8 cellular contexts compared by ENCODE assay signal in genomic region chr2:96549967-96550786, GRCh38. TPM values are rescaled to one million over a fixed set of nuclear protein-coding genes. Genes with fewer than 3 reads are reported as not detected.
A peak's percentile ranks its signal among the peaks of the same experiment; 100 is the strongest.
DNase-seq lines count a peak whose midpoint lies in the region; ATAC-seq and TF ChIP-seq lines count a peak whose summit lies in the region.
"Had no signal": no experiment of that assay in that cellular context is flagged by ENCODE, and none has a peak within 500 bp of the region (broad histone marks: within the 10 kb centered on the region; RNA-seq: fewer than 3 reads in every experiment).

No MANE protein-coding gene starts in this region.

- H3K4me1 ChIP-seq in GM23338 (ENCODE audit: insufficient read depth) (peaks cover 11% of the 10 kb centered on the region), smooth muscle cell (ENCODE audit: low read depth) (no peaks in the 10 kb centered on the region)

- no peak overlapping the region for H3K9ac ChIP-seq in smooth muscle cell (ENCODE audit: low read depth)

- TF ChIP-seq CTCF in GM23338 (conservative IDR thresholded peaks at IDR 0.05; ENCODE audit: low read depth in 2 of 2): peak; percentile 72 to 90
- peak; percentile 88 for TF ChIP-seq CTCF in glutamatergic neuron (IDR thresholded peaks at IDR 0.05; ENCODE audit: partially characterized antibody, unreplicated experiment)
- TF ChIP-seq CTCF in smooth muscle cell (IDR thresholded peaks at IDR 0.05; ENCODE audit: borderline replicate concordance, insufficient read depth, poor library complexity, severe bottlenecking): peak; percentile 53
- TF ChIP-seq CTCF in omental fat pad (IDR thresholded peaks at IDR 0.05): no peak

- ATAC-seq in GM23338 (peak; percentile 60), omental fat pad (ENCODE audit: low FRiP score) (no peak), GM21825 (IDR thresholded peaks at IDR 0.05; ENCODE audit: unreplicated experiment) (no peak), HG02642 (IDR thresholded peaks at IDR 0.05; ENCODE audit: poor library complexity, unreplicated experiment) (no peak)
- ATAC-seq: activated CD8-positive, alpha-beta T cell treated with anti-CD3 and anti-CD28 coated beads, Interleukin-2, amount 10 ng/mL, durations not matched to agents 7 days and 5 days had no signal

- 69% methylated on average over 60 of the region's 61 CpGs for WGBS in smooth muscle cell (ENCODE audit: low lambda C conversion rate)

- no peaks in the 10 kb centered on the region for H3K36me3 ChIP-seq in GM23338 (ENCODE audit: insufficient read depth)
- no peaks in the 10 kb centered on the region for H3K36me3 ChIP-seq in smooth muscle cell (ENCODE audit: low read depth)

- H4K20me1 ChIP-seq in GM23338 (replicated peaks; ENCODE audit: insufficient read depth) (no peaks in the 10 kb centered on the region), smooth muscle cell (ENCODE audit: low read depth) (no peaks in the 10 kb centered on the region)

- H3K27me3 ChIP-seq in GM23338 (ENCODE audit: insufficient read depth): no peaks in the 10 kb centered on the region
- H3K27me3 ChIP-seq in smooth muscle cell (ENCODE audit: low read depth): no peaks in the 10 kb centered on the region

- H3K27ac ChIP-seq in GM23338 (ENCODE audit: low read depth) (no peak overlapping the region), smooth muscle cell (ENCODE audit: low read depth) (no peak overlapping the region)

- H3K27ac Mint-ChIP-seq in GM23338 (no peak overlapping the region), glutamatergic neuron (ENCODE audit: unreplicated experiment) (peak overlapping the region; percentile 52)
- H3K27ac Mint-ChIP-seq: activated CD8-positive, alpha-beta T cell treated with anti-CD3 and anti-CD28 coated beads, Interleukin-2, amount 10 ng/mL, durations not matched to agents 7 days and 5 days had no signal

- peaks cover 10% of the 10 kb centered on the region; the same call in 1 of the 2 replicates for H3K9me2 ChIP-seq in GM23338 (ENCODE audit: insufficient read depth)

- H3K4me3 Mint-ChIP-seq in GM23338: no peak overlapping the region
- H3K4me3 Mint-ChIP-seq in glutamatergic neuron (ENCODE audit: unreplicated experiment): no peak overlapping the region
- H3K4me3 Mint-ChIP-seq: activated CD8-positive, alpha-beta T cell treated with anti-CD3 and anti-CD28 coated beads, Interleukin-2, amount 10 ng/mL, durations not matched to agents 7 days and 5 days had no signal

- H3F3A ChIP-seq in GM23338 (replicated peaks; ENCODE audit: low read depth) (peaks cover 8% of the 10 kb centered on the region; the same call in 1 of the 2 replicates), smooth muscle cell (ENCODE audit: low read depth) (no peaks in the 10 kb centered on the region)

- H3K36me3 Mint-ChIP-seq in GM23338 (ENCODE audit: low read depth): peaks cover 11% of the 10 kb centered on the region
- no peaks in the 10 kb centered on the region for H3K36me3 Mint-ChIP-seq in glutamatergic neuron (ENCODE audit: unreplicated experiment)

- H2AFZ ChIP-seq in GM23338 (peak overlapping the region; percentile 72), smooth muscle cell (ENCODE audit: low read depth) (no peak overlapping the region)

- peaks cover 9% of the 10 kb centered on the region for H3K27me3 Mint-ChIP-seq in GM23338 (ENCODE audit: insufficient read depth, low read depth, poor library complexity)
- H3K27me3 Mint-ChIP-seq in glutamatergic neuron (ENCODE audit: unreplicated experiment): peaks cover 10% of the 10 kb centered on the region

- peaks cover 30% of the 10 kb centered on the region for H3K4me1 Mint-ChIP-seq in GM23338
- no peaks in the 10 kb centered on the region for H3K4me1 Mint-ChIP-seq in glutamatergic neuron (ENCODE audit: low read depth, unreplicated experiment)

- H3K4me3 ChIP-seq in GM23338 (peak overlapping the region; percentile 41; the same call in 1 of the 2 replicates), smooth muscle cell (no peak overlapping the region)

- H3K9me3 ChIP-seq in smooth muscle cell (replicated peaks; ENCODE audit: low read depth): no peaks in the 10 kb centered on the region

- H3K9me3 Mint-ChIP-seq in GM23338 (peaks cover 8% of the 10 kb centered on the region; the same call in 2 of the 3 replicates), glutamatergic neuron (ENCODE audit: unreplicated experiment) (peaks cover 5% of the 10 kb centered on the region)

- DNase-seq in GM23338 (ENCODE audit: low spot score) (peak; percentile 95), RPMI8226 (peak; percentile 53), glutamatergic neuron (peak; percentile 70), smooth muscle cell (lab: John Stamatoyannopoulos, UW; ENCODE audit: unreplicated experiment) (no peak), omental fat pad (ENCODE audit: low spot score) (no peak)
- DNase-seq: activated CD8-positive, alpha-beta T cell treated with anti-CD3 and anti-CD28 coated beads, Interleukin-2, amount 10 ng/mL, durations not matched to agents 7 days and 5 days had no signal

- H3K4me2 ChIP-seq in GM23338: peak overlapping the region; percentile 57; the same call in 1 of the 2 replicates
- no peak overlapping the region for H3K4me2 ChIP-seq in smooth muscle cell

- H3K79me2 ChIP-seq in GM23338 (replicated peaks; ENCODE audit: insufficient read depth) (no peaks in the 10 kb centered on the region), smooth muscle cell (ENCODE audit: low read depth) (no peaks in the 10 kb centered on the region)

TF ChIP-seq in GM23338, 12 proteins besides CTCF, POLR2A, EP300 and RAD21:
- TF ChIP-seq CREB1 (CRISPR knock-in tag; IDR thresholded peaks at IDR 0.05; ENCODE audit: low read depth): peak; percentile 73
- no peak for TF ChIP-seq STAT1 (IDR thresholded peaks at IDR 0.05; ENCODE audit: unreplicated experiment)
- TF ChIP-seq ZNF114 (CRISPR knock-in tag; IDR thresholded peaks at IDR 0.05): 0 out of 2 replicates have a peak, but pooled peaks have one; percentile 55
- no peak for TF ChIP-seq JUNB (IDR thresholded peaks at IDR 0.05; ENCODE audit: unreplicated experiment)

RNA-seq across cellular contexts. Expression of gene ARID5A, which starts 13.6 kb away (rescaled TPM):
- 7.1 and 7.7 TPM in 2 replicates for total RNA-seq in GM23338 (2014; rRNA removed; shearing (Covaris generic))
- polyA plus RNA-seq in GM23338 (2016; fragmentation: Nextera tagmentation; extraction: Ambion mirVana) (5.5 and 5.9 TPM in 2 replicates), smooth muscle cell (20.4 and 25.6 TPM in 2 replicates)
- total RNA-seq in glutamatergic neuron (ENCODE audit: unreplicated experiment) (3.5 TPM), smooth muscle cell (11.0 and 12.1 TPM in 2 replicates), omental fat pad (10 to 100 TPM; 26.2 to 79.7 (median 41.8) TPM)

RNA-seq across cellular contexts. Expression of gene NEURL3, which starts 45.0 kb away (rescaled TPM):
- not detected in 2 replicates for total RNA-seq in GM23338 (2014; rRNA removed; shearing (Covaris generic))
- polyA plus RNA-seq in GM23338 (2016; fragmentation: Nextera tagmentation; extraction: Ambion mirVana) (0.21 TPM in 1 of 2 replicates, not detected in the other), smooth muscle cell (0.21 TPM in 1 of 2 replicates, not detected in the other)
- total RNA-seq in glutamatergic neuron (ENCODE audit: unreplicated experiment) (not detected), smooth muscle cell (not detected in 2 replicates), omental fat pad (under 1 TPM in 1 of 4 donors, not detected in 3; 0.56 TPM)
- total RNA-seq: activated CD8-positive, alpha-beta T cell treated with anti-CD3 and anti-CD28 coated beads, Interleukin-2, amount 10 ng/mL, durations not matched to agents 7 days and 5 days had no signal

Comparison
In these comparisons a context has a peak if more than half of its experiments do, and no peak if none do; other contexts are left out.
1. DNase-seq: peak in GM23338 (single experiment), RPMI8226 (single experiment) and glutamatergic neuron (single experiment); none in smooth muscle cell (single experiment) and omental fat pad (single experiment).
2. CTCF ChIP-seq: peak in GM23338 (2 of 2), glutamatergic neuron (single experiment) and smooth muscle cell (single experiment); none in omental fat pad (0 of 3).